Comparison of ENCODE assay signal across 7 cellular contexts in genomic region chr19:18292460-18292809, GRCh38. TPM values are rescaled to one million over a fixed set of nuclear protein-coding genes. Genes with fewer than 3 reads are reported as not detected.
A peak's percentile ranks its signal among the peaks of the same experiment; 100 is the strongest.
DNase-seq lines count a peak whose midpoint lies in the region; ATAC-seq and TF ChIP-seq lines count a peak whose summit lies in the region.

No MANE protein-coding gene starts in this region.

- no peak overlapping the region for H2AFZ ChIP-seq in GM23338

- ATAC-seq in GM23338 (peak; percentile 10), GM21528 (IDR thresholded peaks at IDR 0.05; ENCODE audit: low FRiP score, unreplicated experiment) (no peak), HG02981 (IDR thresholded peaks at IDR 0.05; ENCODE audit: unreplicated experiment) (no peak)

- H3K9me2 ChIP-seq in GM23338 (ENCODE audit: insufficient read depth), result no peaks in the 10 kb centered on the region

- H3K27ac ChIP-seq in GM23338 (ENCODE audit: low read depth), result peak overlapping the region; percentile 98

- peak; percentile 70 for DNase-seq in GM23338 (ENCODE audit: low spot score)
- DNase-seq in NT2/D1 (ENCODE audit: low read depth, low spot score), result no peak
- DNase-seq in ecto neural progenitor cell (ENCODE audit: low spot score), result peak; percentile 73
- DNase-seq in posterior vena cava (ENCODE audit: low spot score), result no peak

- H3K27ac Mint-ChIP-seq in GM23338 (peak overlapping the region; percentile 92), nephron (peak overlapping the region; percentile 94 to 99 (median 95))

- H3K27me3 Mint-ChIP-seq in GM23338 (ENCODE audit: insufficient read depth, low read depth, poor library complexity) (peaks cover 25% of the 10 kb centered on the region), nephron (ENCODE audit: low read depth) (no peaks in the 10 kb centered on the region)

- H3K4me3 Mint-ChIP-seq in GM23338 (peak overlapping the region; percentile 86), nephron (peak overlapping the region; percentile 84 to 94 (median 92))

- H3K4me1 ChIP-seq in GM23338 (ENCODE audit: insufficient read depth) (peaks cover 47% of the 10 kb centered on the region), NT2/D1 (ENCODE audit: insufficient read depth, insufficient read length) (peaks cover 26% of the 10 kb centered on the region)

- H3K9me3 Mint-ChIP-seq in GM23338, result peaks cover 2% of the 10 kb centered on the region; the same call in 1 of the 3 replicates
- H3K9me3 Mint-ChIP-seq in nephron, result no peaks in the 10 kb centered on the region

- H3K9me3 ChIP-seq in NT2/D1 (ENCODE audit: insufficient read depth, low read length), result no peaks in the 10 kb centered on the region

- no peaks in the 10 kb centered on the region; the same call in 1 of the 2 replicates for H3K79me2 ChIP-seq in GM23338 (replicated peaks; ENCODE audit: insufficient read depth)

- H3K36me3 Mint-ChIP-seq in GM23338 (ENCODE audit: low read depth), result no peaks in the 10 kb centered on the region
- no peaks in the 10 kb centered on the region for H3K36me3 Mint-ChIP-seq in nephron (ENCODE audit: low read depth)

- H3K36me3 ChIP-seq in GM23338 (ENCODE audit: insufficient read depth), result no peaks in the 10 kb centered on the region
- H3K36me3 ChIP-seq in NT2/D1 (ENCODE audit: insufficient read depth, insufficient read length, low read length), result no peaks in the 10 kb centered on the region

- TF ChIP-seq CTCF in GM23338 (conservative IDR thresholded peaks at IDR 0.05; ENCODE audit: low read depth in 2 of 2) (no peak), nephron (IDR thresholded peaks at IDR 0.05; ENCODE audit: unreplicated experiment in 3 of 3) (no peak)

- H3K4me3 ChIP-seq in GM23338 (peak overlapping the region; percentile 92), NT2/D1 (ENCODE audit: insufficient read length, low read depth) (peak overlapping the region; percentile 81)

- peaks cover 35% of the 10 kb centered on the region for H3K4me1 Mint-ChIP-seq in GM23338
- peaks cover 33% of the 10 kb centered on the region for H3K4me1 Mint-ChIP-seq in nephron

- intact Hi-C loops in posterior vena cava (cut with DNase I), result no loop called here

- H4K20me1 ChIP-seq in GM23338 (replicated peaks; ENCODE audit: insufficient read depth), result no peaks in the 10 kb centered on the region

- H3F3A ChIP-seq in GM23338 (replicated peaks; ENCODE audit: low read depth), result peaks cover 27% of the 10 kb centered on the region

- peak overlapping the region; percentile 94 for H3K4me2 ChIP-seq in GM23338

- no peaks in the 10 kb centered on the region; the same call in 1 of the 2 replicates for H3K27me3 ChIP-seq in GM23338 (ENCODE audit: insufficient read depth)
- no peaks in the 10 kb centered on the region for H3K27me3 ChIP-seq in NT2/D1 (ENCODE audit: insufficient read depth, insufficient read length)

- peak overlapping the region; percentile 92 for H3K9ac ChIP-seq in NT2/D1 (ENCODE audit: insufficient read length, low read depth)

TF ChIP-seq in GM23338, 12 proteins besides CTCF, POLR2A, EP300 and RAD21 (continues in another document):
- no peak for TF ChIP-seq NANOG (IDR thresholded peaks at IDR 0.05; ENCODE audit: borderline replicate concordance)
- TF ChIP-seq, protein P1, sequence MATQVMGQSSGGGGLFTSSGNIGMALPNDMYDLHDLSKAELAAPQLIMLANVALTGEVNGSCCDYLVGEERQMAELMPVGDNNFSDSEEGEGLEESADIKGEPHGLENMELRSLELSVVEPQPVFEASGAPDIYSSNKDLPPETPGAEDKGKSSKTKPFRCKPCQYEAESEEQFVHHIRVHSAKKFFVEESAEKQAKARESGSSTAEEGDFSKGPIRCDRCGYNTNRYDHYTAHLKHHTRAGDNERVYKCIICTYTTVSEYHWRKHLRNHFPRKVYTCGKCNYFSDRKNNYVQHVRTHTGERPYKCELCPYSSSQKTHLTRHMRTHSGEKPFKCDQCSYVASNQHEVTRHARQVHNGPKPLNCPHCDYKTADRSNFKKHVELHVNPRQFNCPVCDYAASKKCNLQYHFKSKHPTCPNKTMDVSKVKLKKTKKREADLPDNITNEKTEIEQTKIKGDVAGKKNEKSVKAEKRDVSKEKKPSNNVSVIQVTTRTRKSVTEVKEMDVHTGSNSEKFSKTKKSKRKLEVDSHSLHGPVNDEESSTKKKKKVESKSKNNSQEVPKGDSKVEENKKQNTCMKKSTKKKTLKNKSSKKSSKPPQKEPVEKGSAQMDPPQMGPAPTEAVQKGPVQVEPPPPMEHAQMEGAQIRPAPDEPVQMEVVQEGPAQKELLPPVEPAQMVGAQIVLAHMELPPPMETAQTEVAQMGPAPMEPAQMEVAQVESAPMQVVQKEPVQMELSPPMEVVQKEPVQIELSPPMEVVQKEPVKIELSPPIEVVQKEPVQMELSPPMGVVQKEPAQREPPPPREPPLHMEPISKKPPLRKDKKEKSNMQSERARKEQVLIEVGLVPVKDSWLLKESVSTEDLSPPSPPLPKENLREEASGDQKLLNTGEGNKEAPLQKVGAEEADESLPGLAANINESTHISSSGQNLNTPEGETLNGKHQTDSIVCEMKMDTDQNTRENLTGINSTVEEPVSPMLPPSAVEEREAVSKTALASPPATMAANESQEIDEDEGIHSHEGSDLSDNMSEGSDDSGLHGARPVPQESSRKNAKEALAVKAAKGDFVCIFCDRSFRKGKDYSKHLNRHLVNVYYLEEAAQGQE (IDR thresholded peaks at IDR 0.05; ENCODE audit: unreplicated experiment), result no peak
- no peak for TF ChIP-seq POLR2AphosphoS5 (IDR thresholded peaks at IDR 0.05; ENCODE audit: low read depth)
- no peak for TF ChIP-seq ZNF114 (CRISPR knock-in tag; IDR thresholded peaks at IDR 0.05)
- no peak for TF ChIP-seq EZH2phosphoT487 (IDR thresholded peaks at IDR 0.05; ENCODE audit: unreplicated experiment)
- no peak for TF ChIP-seq JUNB (IDR thresholded peaks at IDR 0.05; ENCODE audit: unreplicated experiment)

RNA-seq across cellular contexts. Expression of gene JUND, which starts 11.0 kb away (rescaled TPM):
- total RNA-seq in GM23338 (2014; rRNA removed; shearing (Covaris generic)), result 154 and 181 TPM in 2 replicates
- 40.0 and 52.5 TPM in 2 replicates for polyA plus RNA-seq in GM23338 (2016; fragmentation: Nextera tagmentation; extraction: Ambion mirVana)
- total RNA-seq in posterior vena cava, result 100 to 1,000 TPM; 192 to 231 TPM

RNA-seq across cellular contexts. Expression of gene IQCN, which starts 18.2 kb away (rescaled TPM):
- 0.35 and 0.89 TPM in 2 replicates for total RNA-seq in GM23338 (2014; rRNA removed; shearing (Covaris generic))
- polyA plus RNA-seq in GM23338 (2016; fragmentation: Nextera tagmentation; extraction: Ambion mirVana), result 0.10 TPM in 1 of 2 replicates, not detected in the other
- total RNA-seq in posterior vena cava, result 1 to 10 TPM; 2.6 to 4.9 TPM

RNA-seq across cellular contexts. Expression of gene LSM4, which starts 30.4 kb away (rescaled TPM):
- total RNA-seq in GM23338 (2014; rRNA removed; shearing (Covaris generic)), result 511 and 591 TPM in 2 replicates
- polyA plus RNA-seq in GM23338 (2016; fragmentation: Nextera tagmentation; extraction: Ambion mirVana), result 637 and 641 TPM in 2 replicates
- 10 to 100 TPM; 44.4 to 46.9 TPM for total RNA-seq in posterior vena cava

RNA-seq across cellular contexts. Expression of gene PGPEP1, which starts 48.0 kb away (rescaled TPM):
- total RNA-seq in GM23338 (2014; rRNA removed; shearing (Covaris generic)), result 18.9 and 27.6 TPM in 2 replicates
- 15.5 and 19.4 TPM in 2 replicates for polyA plus RNA-seq in GM23338 (2016; fragmentation: Nextera tagmentation; extraction: Ambion mirVana)
- 10 to 100 TPM; 42.8 to 48.6 TPM for total RNA-seq in posterior vena cava

Comparison
In these comparisons a context has a peak if more than half of its experiments do, and no peak if none do; other contexts are left out.
1. DNase-seq: peak in GM23338 (single experiment) and ecto neural progenitor cell (single experiment); none in NT2/D1 (single experiment) and posterior vena cava (single experiment).
2. RNA of gene LSM4, which starts 30.4 kb away (total RNA-seq): 511 to 591 TPM in GM23338; 44.4 to 46.9 TPM in posterior vena cava; every median in the first group is over 10 times any median in the second.